Comparison of ENCODE assay signal across 1 cellular context in the genomic region with DNA sequence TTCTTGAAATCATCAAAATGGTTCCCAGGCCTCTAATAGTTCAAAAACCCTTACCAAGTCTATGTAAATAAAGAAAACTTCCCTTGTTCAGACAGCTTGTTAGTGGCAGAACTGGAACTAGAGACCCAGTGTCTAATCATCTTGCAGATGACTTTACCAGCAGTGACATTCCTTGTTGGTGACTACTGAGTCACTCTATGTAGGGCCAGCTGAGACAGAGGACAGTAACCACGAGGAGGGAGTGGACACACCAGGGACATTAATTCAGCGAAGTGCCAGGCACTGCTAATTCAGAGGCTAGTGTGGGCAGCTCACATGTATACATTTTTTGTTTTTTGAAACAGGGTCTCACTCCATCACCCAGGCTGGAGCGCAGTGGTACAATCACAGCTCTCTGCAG.
TF ChIP-seq lines count a peak whose summit lies in the region.

No MANE protein-coding gene starts in this region.

TF ChIP-seq in HepG2, 621 proteins besides CTCF, POLR2A, EP300 and RAD21:
- TF ChIP-seq, protein P1, sequence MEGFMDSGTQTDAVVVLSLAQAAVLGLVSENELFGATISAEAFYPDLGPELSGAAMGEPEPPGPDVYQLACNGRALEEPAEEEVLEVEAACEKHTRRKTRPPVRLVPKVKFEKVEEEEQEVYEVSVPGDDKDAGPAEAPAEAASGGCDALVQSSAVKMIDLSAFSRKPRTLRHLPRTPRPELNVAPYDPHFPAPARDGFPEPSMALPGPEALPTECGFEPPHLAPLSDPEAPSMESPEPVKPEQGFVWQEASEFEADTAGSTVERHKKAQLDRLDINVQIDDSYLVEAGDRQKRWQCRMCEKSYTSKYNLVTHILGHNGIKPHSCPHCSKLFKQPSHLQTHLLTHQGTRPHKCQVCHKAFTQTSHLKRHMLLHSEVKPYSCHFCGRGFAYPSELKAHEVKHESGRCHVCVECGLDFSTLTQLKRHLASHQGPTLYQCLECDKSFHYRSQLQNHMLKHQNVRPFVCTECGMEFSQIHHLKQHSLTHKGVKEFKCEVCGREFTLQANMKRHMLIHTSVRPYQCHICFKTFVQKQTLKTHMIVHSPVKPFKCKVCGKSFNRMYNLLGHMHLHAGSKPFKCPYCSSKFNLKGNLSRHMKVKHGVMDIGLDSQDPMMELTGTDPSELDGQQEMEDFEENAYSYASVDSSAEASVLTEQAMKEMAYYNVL (CRISPR knock-in tag; IDR thresholded peaks at IDR 0.05; ENCODE audit: borderline replicate concordance), result no peak
- TF ChIP-seq, protein P2, sequence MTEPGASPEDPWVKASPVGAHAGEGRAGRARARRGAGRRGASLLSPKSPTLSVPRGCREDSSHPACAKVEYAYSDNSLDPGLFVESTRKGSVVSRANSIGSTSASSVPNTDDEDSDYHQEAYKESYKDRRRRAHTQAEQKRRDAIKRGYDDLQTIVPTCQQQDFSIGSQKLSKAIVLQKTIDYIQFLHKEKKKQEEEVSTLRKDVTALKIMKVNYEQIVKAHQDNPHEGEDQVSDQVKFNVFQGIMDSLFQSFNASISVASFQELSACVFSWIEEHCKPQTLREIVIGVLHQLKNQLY (CRISPR knock-in tag; IDR thresholded peaks at IDR 0.05), result no peak
- TF ChIP-seq ZNF451 (CRISPR knock-in tag; IDR thresholded peaks at IDR 0.05) (no peak), ZNF577 (CRISPR knock-in tag; IDR thresholded peaks at IDR 0.05; ENCODE audit: borderline replicate concordance, low read depth) (no peak)
